Comparison of ENCODE assay signal across 7 cellular contexts in the genomic region with DNA sequence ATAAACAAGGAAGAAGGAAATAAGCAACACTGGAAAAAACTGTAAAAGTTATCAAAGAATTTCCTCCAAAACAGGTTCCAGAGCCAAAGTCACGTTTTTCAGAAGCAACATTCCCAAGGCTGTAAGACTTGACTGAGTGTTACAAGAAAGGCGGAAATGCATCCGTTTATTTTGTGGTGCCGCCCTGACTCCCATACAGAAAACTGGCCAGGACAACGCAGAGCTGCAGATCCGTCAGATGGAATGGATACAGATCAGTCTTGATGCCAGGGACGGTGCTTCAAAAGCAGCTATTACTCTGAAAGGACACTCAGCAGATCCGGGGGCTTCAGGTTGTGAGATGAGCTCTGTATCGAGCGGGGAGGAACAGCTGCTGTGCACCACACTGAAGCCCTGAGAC.
"Had no signal": no experiment of that assay in that cellular context is flagged by ENCODE, and none has a peak within 500 bp of the region (broad histone marks: within the 10 kb centered on the region; RNA-seq: fewer than 3 reads in every experiment).

No MANE protein-coding gene starts in this region.

- H3K4me3 Mint-ChIP-seq: H9, IgD-negative memory B cell had no signal

- H3K27me3 Mint-ChIP-seq: IgD-negative memory B cell had no signal

- H3K27ac Mint-ChIP-seq: H9, IgD-negative memory B cell had no signal

- H3K4me1 Mint-ChIP-seq: IgD-negative memory B cell had no signal

- H3K36me3 Mint-ChIP-seq: IgD-negative memory B cell had no signal

- FAIRE-seq: H54, HTR-8/SVneo had no signal

- DNase-seq: GOT3, H9, HCEC 1CT, KG1 had no signal
